Comparison of ENCODE assay signal across 1 cellular context in genomic region chr12:11710431-11710830, GRCh38.
TF ChIP-seq lines count a peak whose summit lies in the region.

No MANE protein-coding gene starts in this region.

TF ChIP-seq in HepG2, 621 proteins besides CTCF, POLR2A, EP300 and RAD21 (continued from another document):
- no peak for TF ChIP-seq ZNF556 (CRISPR knock-in tag; IDR thresholded peaks at IDR 0.05; ENCODE audit: borderline replicate concordance)
- no peak for TF ChIP-seq KLF15 (CRISPR knock-in tag; IDR thresholded peaks at IDR 0.05; ENCODE audit: borderline replicate concordance)
- no peak for TF ChIP-seq SAP130 (CRISPR knock-in tag; IDR thresholded peaks at IDR 0.05; ENCODE audit: low read depth)
